In genomic region chr17:35338230-35338629, GRCh38 we compare ENCODE assay signal across 33 cellular contexts. TPM values are rescaled to one million over a fixed set of nuclear protein-coding genes. Genes with fewer than 3 reads are reported as not detected.
"Had no signal": no experiment of that assay in that cellular context is flagged by ENCODE, and none has a peak within 500 bp of the region (broad histone marks: within the 10 kb centered on the region; RNA-seq: fewer than 3 reads in every experiment).

No MANE protein-coding gene starts in this region.

- H3K4me3 ChIP-seq: adrenal gland, ascending aorta, body of pancreas, breast epithelium, cardiac muscle cell had no signal

- H3K27me3 ChIP-seq: adrenal gland, ascending aorta, body of pancreas, breast epithelium had no signal

- H3K9me3 ChIP-seq: adrenal gland, breast epithelium had no signal

- ATAC-seq: activated naive CD4-positive, alpha-beta T cell treated with anti-CD3 and anti-CD28 coated beads, Interleukin-2, amount 50 U/mL, for 72 hours; activated naive CD8-positive, alpha-beta T cell treated with anti-CD3 and anti-CD28 coated beads, Interleukin-2, amount 50 U/mL, for 24 hours; activated T-cell treated with anti-CD3 and anti-CD28 coated beads, Interleukin-2, amount 50 U/mL, for 4 hours; activated T-cell treated with anti-CD3 and anti-CD28 coated beads, Interleukin-2, amount 50 U/mL, for 72 hours; activated T-helper 17 cell treated with anti-CD3 and anti-CD28 coated beads, Interleukin-2, amount 50 U/mL, for 72 hours; body of pancreas had no signal

- H3K36me3 ChIP-seq: adrenal gland, ascending aorta, brain microvascular endothelial cell, breast epithelium, cardiac muscle cell had no signal

- H3K4me1 ChIP-seq: adrenal gland, ascending aorta, body of pancreas, breast epithelium had no signal

- DNase-seq: activated effector memory CD4-positive, alpha-beta T cell treated with anti-CD3 and anti-CD28 coated beads, Interleukin-2, amount 50 U/mL, for 16 hours; activated effector memory CD4-positive, alpha-beta T cell treated with Interleukin-2 at 50 U/mL for 16 hours; activated gamma-delta T cell; activated gamma-delta T cell treated with Interleukin-2 at 50 U/mL for 16 hours; activated naive CD4-positive, alpha-beta T cell; activated naive CD4-positive, alpha-beta T cell treated with anti-CD3 and anti-CD28 coated beads for 36 hours; activated naive CD4-positive, alpha-beta T cell treated with anti-CD3 and anti-CD28 coated beads, Interleukin-2, amount 10 ng/mL, durations not matched to agents 7 days and 5 days; activated naive CD4-positive, alpha-beta T cell treated with anti-CD3 and anti-CD28 coated beads, Interleukin-2, amount 50 U/mL, for 16 hours; activated naive CD4-positive, alpha-beta T cell treated with Interleukin-2 at 50 U/mL for 16 hours; activated naive CD8-positive, alpha-beta T cell treated with anti-CD3 and anti-CD28 coated beads for 36 hours; activated naive CD8-positive, alpha-beta T cell treated with anti-CD3 and anti-CD28 coated beads, Interleukin-2, amount 10 ng/mL, durations not matched to agents 7 days and 5 days; activated naive CD8-positive, alpha-beta T cell treated with anti-CD3 and anti-CD28 coated beads, Interleukin-2, amount 50 U/mL, for 24 hours; activated T-cell treated with anti-CD3 and anti-CD28 coated beads, Interleukin-2, amount 50 U/mL, for 1 hour; activated T-cell treated with anti-CD3 and anti-CD28 coated beads, Interleukin-2, amount 50 U/mL, for 24 hours; activated T-cell treated with anti-CD3 and anti-CD28 coated beads, Interleukin-2, amount 50 U/mL, for 4 hours; activated T-cell treated with anti-CD3 and anti-CD28 coated beads, Interleukin-2, amount 50 U/mL, for 48 hours; activated T-cell treated with anti-CD3 and anti-CD28 coated beads, Interleukin-2, amount 50 U/mL, for 72 hours; adrenal gland; amniotic stem cell; anterior cingulate cortex; aorta; body of pancreas; brain microvascular endothelial cell; caudate nucleus; central memory CD4-positive, alpha-beta T cell; cerebellar nuclear complex had no signal

- FAIRE-seq: astrocyte, bronchial epithelial cell had no signal

- H3K27ac ChIP-seq: adrenal gland, ascending aorta, body of pancreas, brain microvascular endothelial cell, breast epithelium, cardiac muscle cell had no signal

RNA-seq across cellular contexts. Expression of gene SLFN11, which starts 35.2 kb away (rescaled TPM):
- total RNA-seq: cardiac muscle cell had no signal
- polyA plus RNA-seq: cardiac muscle cell had no signal
